In genomic region chr1:240888787-240889048, GRCh38 we compare ENCODE assay signal across 21 cellular contexts.
"Had no signal": no experiment of that assay in that cellular context is flagged by ENCODE, and none has a peak within 500 bp of the region (broad histone marks: within the 10 kb centered on the region; RNA-seq: fewer than 3 reads in every experiment).

No MANE protein-coding gene starts in this region.

- ATAC-seq: activated CD8-positive, alpha-beta T cell treated with anti-CD3 and anti-CD28 coated beads for 36 hours; activated T-cell treated with anti-CD3 and anti-CD28 coated beads, Interleukin-2, amount 50 U/mL, for 72 hours; activated T-helper 17 cell treated with anti-CD3 and anti-CD28 coated beads, Interleukin-2, amount 50 U/mL, for 72 hours; Right ventricle myocardium inferior; T-cell; T-helper 17 cell had no signal

- DNase-seq: activated CD4-positive, alpha-beta T cell treated with anti-CD3 and anti-CD28 coated beads, Interleukin-2, amount 50 U/mL, for 4 hours; activated CD8-positive, alpha-beta T cell treated with anti-CD3 and anti-CD28 coated beads for 36 hours; activated effector memory CD4-positive, alpha-beta T cell treated with anti-CD3 and anti-CD28 coated beads, Interleukin-2, amount 50 U/mL, for 16 hours; activated naive CD4-positive, alpha-beta T cell; activated naive CD4-positive, alpha-beta T cell treated with anti-CD3 and anti-CD28 coated beads, Interleukin-2, amount 50 U/mL, for 16 hours; activated naive CD8-positive, alpha-beta T cell treated with anti-CD3 and anti-CD28 coated beads for 36 hours; activated T-cell treated with anti-CD3 and anti-CD28 coated beads, Interleukin-2, amount 50 U/mL, for 1 hour; activated T-cell treated with anti-CD3 and anti-CD28 coated beads, Interleukin-2, amount 50 U/mL, for 72 hours; amniotic stem cell; aorta; brain microvascular endothelial cell; central memory CD4-positive, alpha-beta T cell; NCI-H187 treated with DMSO at 0.1 percent for 48 hours; NCI-H2227 treated with DMSO at 0.1 percent for 48 hours; SIG-M5; T-cell; T-helper 17 cell; T-helper 9 cell; WERI-Rb-1 had no signal
